In genomic region chr21:45295576-45296365, GRCh38 we compare ENCODE assay signal across 9 cellular contexts. TPM values are rescaled to one million over a fixed set of nuclear protein-coding genes. Genes with fewer than 3 reads are reported as not detected.
DNase-seq lines count a peak whose midpoint lies in the region; ATAC-seq and TF ChIP-seq lines count a peak whose summit lies in the region.
"Had no signal": no experiment of that assay in that cellular context is flagged by ENCODE, and none has a peak within 500 bp of the region (broad histone marks: within the 10 kb centered on the region; RNA-seq: fewer than 3 reads in every experiment).

No MANE protein-coding gene starts in this region.

- H3K36me3 ChIP-seq in adrenal gland (replicated peaks in 1 of 2): no peaks in the 10 kb centered on the region

- ATAC-seq in GM21529 (IDR thresholded peaks at IDR 0.05; ENCODE audit: unreplicated experiment): no peak

- peak; percentile 93 for DNase-seq in GM04504 (ENCODE audit: low read depth)
- DNase-seq in adrenal gland: peak; percentile 47 to 77 (median 67)
- DNase-seq in iPS-NIHi7 (ENCODE audit: extremely low spot score): peak; percentile 17
- DNase-seq in NCI-H2171 (lab: John Stamatoyannopoulos, UW): no peak
- DNase-seq in NCI-H187 (lab: John Stamatoyannopoulos, UW): no peak
- no peak for DNase-seq in GM10266 (ENCODE audit: extremely low spot score)
- DNase-seq: activated T-cell treated with anti-CD3 and anti-CD28 coated beads for 4 hours had no signal

- intact Hi-C loops in adrenal gland (cut with DNase I): loop anchor here in 1 of 2 donors (10.0 kb wide), 1 partner anchor 109 kb away; the partner anchor contains the start of gene COL18A1

- H3K9me3 ChIP-seq in adrenal gland (replicated peaks in 1 of 3): no peaks in the 10 kb centered on the region

- no peak for TF ChIP-seq CTCF in adrenal gland (IDR thresholded peaks at IDR 0.05)
- TF ChIP-seq CTCF in GM10266 (IDR thresholded peaks at IDR 0.05; ENCODE audit: control insufficient read depth, insufficient read depth, low read depth, missing control alignments): no peak

- no peaks in the 10 kb centered on the region for H3K27me3 ChIP-seq in adrenal gland

- 54 to 72% (median 58%) methylated on average over 24 to 27 of the region's 27 CpGs for WGBS in adrenal gland, 4 donors

- H3K4me3 ChIP-seq in adrenal gland: no peak overlapping the region
- H3K4me3 ChIP-seq in skin epidermis: no peak overlapping the region

- peak overlapping the region; percentile 94 to 99 (median 95) for H3K27ac ChIP-seq in adrenal gland
- H3K27ac ChIP-seq in skin epidermis: peak overlapping the region in 15 of 21 experiments; percentile 1 to 92 (median 77)

- peaks cover 38 to 56% of the 10 kb centered on the region in 2 donors for H3K4me1 ChIP-seq in adrenal gland (replicated peaks in 1 of 2)

- peak in 1 of 2 donors; percentile 22 for TF ChIP-seq POLR2A in adrenal gland (IDR thresholded peaks at IDR 0.05)

RNA-seq across cellular contexts. Expression of gene POFUT2, which starts 8.1 kb away (rescaled TPM):
- total RNA-seq in adrenal gland: 10 to 100 TPM; 13.1 to 41.1 (median 32.3) TPM
- polyA plus RNA-seq in adrenal gland: 10 to 100 TPM; 33.2 to 68.9 (median 47.6) TPM

Comparison
In these comparisons a context has a peak if more than half of its experiments do, and no peak if none do; other contexts are left out.
1. DNase-seq: peak in GM04504 (single experiment), adrenal gland (7 of 7) and iPS-NIHi7 (single experiment); none in NCI-H2171 (single experiment), NCI-H187 (0 of 2) and GM10266 (single experiment).